30 cellular contexts compared by ENCODE assay signal in genomic region chr12:3537916-3538690, GRCh38. TPM values are rescaled to one million over a fixed set of nuclear protein-coding genes. Genes with fewer than 3 reads are reported as not detected.
DNase-seq lines count a peak whose midpoint lies in the region; ATAC-seq and TF ChIP-seq lines count a peak whose summit lies in the region.
"Had no signal": no experiment of that assay in that cellular context is flagged by ENCODE, and none has a peak within 500 bp of the region (broad histone marks: within the 10 kb centered on the region; RNA-seq: fewer than 3 reads in every experiment).

No MANE protein-coding gene starts in this region.

- H3K4me3 ChIP-seq in uterus = no peak overlapping the region
- H3K4me3 ChIP-seq: heart left ventricle, lung, right lobe of liver, upper lobe of left lung had no signal

- TF ChIP-seq POLR2A in uterus (IDR thresholded peaks at IDR 0.05) = no peak

- intact Hi-C loops in uterus (cut with DNase I; ENCODE audit: low total_unique reads) = no loop called here

- ATAC-seq in GM19467 (IDR thresholded peaks at IDR 0.05; ENCODE audit: unreplicated experiment) = no peak
- ATAC-seq: right lobe of liver; stimulated activated effector memory CD8-positive, alpha-beta T cell treated with anti-CD3 and anti-CD28 coated beads, Interleukin-12 subunit alpha, Interleukin-12 subunit beta, amount 100 ng/mL, for 72 hours; T-cell had no signal

- DNase-seq in NCI-H2107 treated with DMSO at 0.1 percent for 48 hours (lab: John Stamatoyannopoulos, UW; ENCODE audit: unreplicated experiment) = peak; percentile 53
- no peak for DNase-seq in NCI-H2107 (lab: John Stamatoyannopoulos, UW)
- peak; percentile 23 for DNase-seq in NCI-H510A (lab: John Stamatoyannopoulos, UW)
- DNase-seq in ecto neural progenitor cell (ENCODE audit: low spot score) = peak; percentile 34
- no peak for DNase-seq in T-helper 2 cell
- DNase-seq in KBM-7 = no peak
- no peak for DNase-seq in uterus
- DNase-seq: activated CD4-positive, CD25-positive, alpha-beta regulatory T cell; activated naive CD4-positive, alpha-beta T cell treated with anti-CD3 and anti-CD28 coated beads, Interleukin-2, amount 10 ng/mL, durations not matched to agents 7 days and 5 days; brain microvascular endothelial cell; CD4-positive, CD25-positive, alpha-beta regulatory T cell; effector CD8-positive, alpha-beta T cell; erythroblast; foreskin fibroblast; heart left ventricle; NCI-H1694; right lobe of liver; stimulated activated CD4-positive, alpha-beta T cell treated with anti-CD3 and anti-CD28 coated beads, Interleukin-4, amount 100 ng/mL, for 24 hours; T-cell; upper lobe of left lung had no signal

- H3K4me1 ChIP-seq in uterus = no peaks in the 10 kb centered on the region
- H3K4me1 ChIP-seq: right lobe of liver had no signal

- no peak for TF ChIP-seq CTCF in uterus (IDR thresholded peaks at IDR 0.05)

- in situ Hi-C loops in KBM-7 (cut with MboI; ENCODE audit: low pct_unique_long_range_greater_than_20kb, low sequenced_read_pairs) = no loop called here

- no peak overlapping the region for H3K27ac ChIP-seq in uterus
- H3K27ac ChIP-seq: 22Rv1, brain microvascular endothelial cell, heart left ventricle, right lobe of liver, RWPE1, upper lobe of left lung had no signal

- H3K9me3 ChIP-seq in uterus = no peaks in the 10 kb centered on the region
- H3K9me3 ChIP-seq: heart left ventricle, right lobe of liver, upper lobe of left lung had no signal

- H3K36me3 ChIP-seq in uterus = no peaks in the 10 kb centered on the region
- H3K36me3 ChIP-seq: brain microvascular endothelial cell, heart left ventricle, right lobe of liver, upper lobe of left lung had no signal

- H3K27me3 ChIP-seq in uterus = no peaks in the 10 kb centered on the region
- H3K27me3 ChIP-seq: heart left ventricle, right lobe of liver, upper lobe of left lung had no signal

RNA-seq across cellular contexts. Expression of gene PRMT8, which starts 47.1 kb away (rescaled TPM):
- total RNA-seq in uterus = not detected
- total RNA-seq: activated T-helper 1 cell treated with anti-CD3 and anti-CD28 coated beads, Interleukin-12 subunit alpha, Interleukin-12 subunit beta, Interleukin-2, Interleukin-4 antibody, amounts not matched to agents 30 ng/mL and 10 ng/mL and 1 ng/mL, durations not matched to agents 14 hours and 24 hours and 36 hours; CD4-positive, CD25-positive, alpha-beta regulatory T cell; heart left ventricle; HT-29; M059J; OCI-LY7; right lobe of liver; SK-MEL-5; T-cell had no signal

Comparison
In these comparisons a context has a peak if more than half of its experiments do, and no peak if none do; other contexts are left out.
1. DNase-seq: peak in NCI-H2107 treated with DMSO at 0.1 percent for 48 hours (single experiment), NCI-H510A (single experiment) and ecto neural progenitor cell (single experiment); none in NCI-H2107 (single experiment), T-helper 2 cell (0 of 5), KBM-7 (single experiment) and uterus (0 of 2).